In the genomic region with DNA sequence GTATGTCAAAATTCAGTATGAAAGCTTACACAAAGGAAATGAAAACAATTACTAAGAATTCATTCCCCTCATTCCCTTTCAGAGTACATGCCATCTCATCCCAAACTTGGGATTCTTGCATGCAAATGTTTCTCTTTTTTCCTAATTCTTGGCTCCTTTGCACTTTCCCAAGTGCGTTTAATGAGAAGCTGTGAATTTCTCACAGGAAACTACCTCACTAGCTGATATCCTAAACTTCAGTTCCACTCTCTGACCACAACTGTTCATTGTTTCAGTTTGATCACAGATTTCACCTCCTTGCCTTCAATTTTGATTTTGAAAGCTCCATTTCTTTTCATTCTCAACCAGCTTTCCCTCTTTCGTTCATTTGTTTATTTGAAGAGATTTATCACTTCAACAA, we compare ENCODE assay signal across 12 cellular contexts.
DNase-seq lines count a peak whose midpoint lies in the region; ATAC-seq lines count a peak whose summit lies in the region.
"Had no signal": no experiment of that assay in that cellular context is flagged by ENCODE, and none has a peak within 500 bp of the region (broad histone marks: within the 10 kb centered on the region; RNA-seq: fewer than 3 reads in every experiment).

No MANE protein-coding gene starts in this region.

- DNase-seq in SIG-M5 treated with dmso at 0.1 percent for 504 hours (lab: John Stamatoyannopoulos, UW; ENCODE audit: unreplicated experiment) = no peak
- DNase-seq in NCI-H526 (lab: John Stamatoyannopoulos, UW) = no peak
- DNase-seq in 8988T = no peak
- DNase-seq: amygdala, DMS153, H9, nephron progenitor cell had no signal

- ATAC-seq in GM18499 (IDR thresholded peaks at IDR 0.05; ENCODE audit: insufficient read depth, unreplicated experiment) (peak; percentile 63), GM21360 (IDR thresholded peaks at IDR 0.05; ENCODE audit: unreplicated experiment) (peak; percentile 54), HG02938 (IDR thresholded peaks at IDR 0.05; ENCODE audit: unreplicated experiment) (peak; percentile 47), HG03571 (IDR thresholded peaks at IDR 0.05; ENCODE audit: unreplicated experiment) (peak; percentile 42), HG03139 (IDR thresholded peaks at IDR 0.05; ENCODE audit: unreplicated experiment) (no peak)
